38 cellular contexts compared by ENCODE assay signal in the genomic region with DNA sequence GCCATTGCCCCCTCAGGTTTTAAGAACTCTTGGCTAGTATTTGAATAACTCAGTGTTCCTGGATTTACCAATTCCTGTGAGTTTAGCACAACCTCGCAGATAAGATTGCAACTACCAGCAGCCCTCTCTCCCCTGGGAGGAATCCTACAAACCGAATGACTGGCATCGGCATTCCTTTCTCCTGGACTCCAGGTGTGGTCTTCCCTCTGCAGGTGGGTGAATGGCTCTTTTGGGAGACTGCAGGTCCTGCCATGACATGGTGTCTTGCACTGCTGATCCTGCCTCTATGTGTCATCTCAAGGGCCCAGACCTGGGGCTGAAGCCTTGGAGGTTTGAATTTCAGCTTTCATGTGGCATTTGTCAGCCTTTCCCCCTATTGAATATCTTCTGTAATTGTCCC.
"Had no signal": no experiment of that assay in that cellular context is flagged by ENCODE, and none has a peak within 500 bp of the region (broad histone marks: within the 10 kb centered on the region; RNA-seq: fewer than 3 reads in every experiment).

No MANE protein-coding gene starts in this region.

- FAIRE-seq: frontal cortex had no signal

- H3K4me3 ChIP-seq: adrenal gland, breast epithelium, cardiac muscle cell, coronary artery, dorsolateral prefrontal cortex had no signal

- DNase-seq: activated CD4-positive, alpha-beta memory T cell treated with anti-CD3 and anti-CD28 coated beads for 36 hours; activated CD4-positive, alpha-beta T cell treated with anti-CD3 and anti-CD28 coated beads for 36 hours; activated CD4-positive, alpha-beta T cell treated with anti-CD3 and anti-CD28 coated beads, Interleukin-2, amount 10 ng/mL, durations not matched to agents 24 days and 14 days; activated CD4-positive, CD25-positive, alpha-beta regulatory T cell; activated CD4-positive, CD25-positive, alpha-beta regulatory T cell treated with anti-CD3 and anti-CD28 coated beads, Interleukin-2, amount 50 U/mL, for 72 hours; activated CD8-positive, alpha-beta memory T cell treated with anti-CD3 and anti-CD28 coated beads, Interleukin-2, amount 10 ng/mL, durations not matched to agents 7 days and 5 days; activated CD8-positive, alpha-beta memory T cell treated with anti-CD3 and anti-CD28 coated beads, Interleukin-2, amount 50 U/mL, for 4 hours; activated CD8-positive, alpha-beta T cell treated with anti-CD3 and anti-CD28 coated beads, Interleukin-2, amount 10 ng/mL, durations not matched to agents 7 days and 5 days; activated effector memory CD4-positive, alpha-beta T cell treated with anti-CD3 and anti-CD28 coated beads, Interleukin-2, amount 50 U/mL, for 16 hours; activated naive CD4-positive, alpha-beta T cell treated with anti-CD3 and anti-CD28 coated beads for 36 hours; activated naive CD8-positive, alpha-beta T cell treated with anti-CD3 and anti-CD28 coated beads for 36 hours; activated naive CD8-positive, alpha-beta T cell treated with anti-CD3 and anti-CD28 coated beads, Interleukin-2, amount 50 U/mL, for 24 hours; activated T-cell treated with anti-CD3 and anti-CD28 coated beads, Interleukin-2, amount 50 U/mL, for 1 hour; activated T-cell treated with anti-CD3 and anti-CD28 coated beads, Interleukin-2, amount 50 U/mL, for 48 hours; adrenal gland; amygdala; aorta; central memory CD4-positive, alpha-beta T cell; cerebellar nuclear complex; dorsolateral prefrontal cortex; effector memory CD4-positive, alpha-beta T cell; endodermal cell; foreskin fibroblast; T-helper 1 cell; T-helper 17 cell; T1000; WERI-Rb-1 had no signal

- H3K4me1 Mint-ChIP-seq: activated CD4-positive, alpha-beta T cell treated with anti-CD3 and anti-CD28 coated beads for 36 hours; activated CD4-positive, alpha-beta T cell treated with anti-CD3 and anti-CD28 coated beads, Interleukin-2, amount 10 ng/mL, durations not matched to agents 24 days and 14 days; activated CD8-positive, alpha-beta memory T cell treated with anti-CD3 and anti-CD28 coated beads, Interleukin-2, amount 10 ng/mL, durations not matched to agents 7 days and 5 days; activated naive CD4-positive, alpha-beta T cell treated with anti-CD3 and anti-CD28 coated beads, Interleukin-2, amount 50 U/mL, for 24 hours; activated naive CD8-positive, alpha-beta T cell treated with anti-CD3 and anti-CD28 coated beads for 36 hours; activated naive CD8-positive, alpha-beta T cell treated with anti-CD3 and anti-CD28 coated beads, Interleukin-2, amount 50 U/mL, for 24 hours had no signal

- H3K36me3 Mint-ChIP-seq: activated CD4-positive, alpha-beta memory T cell treated with anti-CD3 and anti-CD28 coated beads for 36 hours; activated CD8-positive, alpha-beta memory T cell treated with anti-CD3 and anti-CD28 coated beads, Interleukin-2, amount 10 ng/mL, durations not matched to agents 7 days and 5 days; activated naive CD4-positive, alpha-beta T cell treated with anti-CD3 and anti-CD28 coated beads, Interleukin-2, amount 50 U/mL, for 24 hours; activated naive CD8-positive, alpha-beta T cell treated with anti-CD3 and anti-CD28 coated beads for 36 hours; brain had no signal

- H3K27me3 ChIP-seq: adrenal gland, dorsolateral prefrontal cortex had no signal

- H3K4me3 Mint-ChIP-seq: activated CD4-positive, alpha-beta memory T cell treated with anti-CD3 and anti-CD28 coated beads for 36 hours; activated CD4-positive, alpha-beta T cell treated with anti-CD3 and anti-CD28 coated beads for 36 hours; activated CD4-positive, alpha-beta T cell treated with anti-CD3 and anti-CD28 coated beads, Interleukin-2, amount 10 ng/mL, durations not matched to agents 24 days and 14 days; activated CD8-positive, alpha-beta memory T cell treated with anti-CD3 and anti-CD28 coated beads, Interleukin-2, amount 10 ng/mL, durations not matched to agents 7 days and 5 days; activated CD8-positive, alpha-beta T cell treated with anti-CD3 and anti-CD28 coated beads, Interleukin-2, amount 10 ng/mL, durations not matched to agents 7 days and 5 days; activated naive CD4-positive, alpha-beta T cell treated with anti-CD3 and anti-CD28 coated beads for 36 hours; activated naive CD4-positive, alpha-beta T cell treated with anti-CD3 and anti-CD28 coated beads, Interleukin-2, amount 50 U/mL, for 24 hours; activated naive CD8-positive, alpha-beta T cell treated with anti-CD3 and anti-CD28 coated beads for 36 hours; activated naive CD8-positive, alpha-beta T cell treated with anti-CD3 and anti-CD28 coated beads, Interleukin-2, amount 50 U/mL, for 24 hours; activated T-helper 1 cell treated with anti-CD3 and anti-CD28 coated beads, Interleukin-12 subunit alpha, Interleukin-12 subunit beta, Interleukin-2, Interleukin-4 antibody, amounts not matched to agents 30 ng/mL and 10 ng/mL and 1 ng/mL, durations not matched to agents 14 hours and 24 hours and 36 hours; brain; dendritic cell treated with granulocyte-macrophage colony-stimulating factor and Interleukin-4, amounts not matched to agents 40 ng/mL and 50 ng/mL, for 4 days; endodermal cell; T-helper 17 cell; T-helper 2 cell treated with Interferon-gamma antibody and Interleukin-4, amounts not matched to agents 5 μg/mL and 100 μg/mL, for 36 hours had no signal

- H3K9me3 ChIP-seq: adrenal gland, breast epithelium had no signal

- H3K27me3 Mint-ChIP-seq: brain had no signal

- H3K9me3 Mint-ChIP-seq: activated CD4-positive, alpha-beta memory T cell treated with anti-CD3 and anti-CD28 coated beads for 36 hours; activated CD4-positive, alpha-beta T cell treated with anti-CD3 and anti-CD28 coated beads, Interleukin-2, amount 10 ng/mL, durations not matched to agents 24 days and 14 days; activated naive CD4-positive, alpha-beta T cell treated with anti-CD3 and anti-CD28 coated beads for 36 hours; activated naive CD4-positive, alpha-beta T cell treated with anti-CD3 and anti-CD28 coated beads, Interleukin-2, amount 50 U/mL, for 24 hours; activated naive CD8-positive, alpha-beta T cell treated with anti-CD3 and anti-CD28 coated beads for 36 hours; activated naive CD8-positive, alpha-beta T cell treated with anti-CD3 and anti-CD28 coated beads, Interleukin-2, amount 50 U/mL, for 24 hours; activated T-helper 1 cell treated with anti-CD3 and anti-CD28 coated beads, Interleukin-12 subunit alpha, Interleukin-12 subunit beta, Interleukin-2, Interleukin-4 antibody, amounts not matched to agents 30 ng/mL and 10 ng/mL and 1 ng/mL, durations not matched to agents 14 hours and 24 hours and 36 hours; activated T-helper 2 cell treated with anti-CD3 and anti-CD28 coated beads, Interferon-gamma antibody, Interleukin-2, Interleukin-4, amounts not matched to agents 10 μg/mL and 5 μg/mL and 100 μg/mL, durations not matched to agents 14 hours and 24 hours and 36 hours; brain; dendritic cell treated with granulocyte-macrophage colony-stimulating factor and Interleukin-4, amounts not matched to agents 40 ng/mL and 50 ng/mL, for 4 days; endodermal cell; T-helper 2 cell treated with Interferon-gamma antibody and Interleukin-4, amounts not matched to agents 5 μg/mL and 100 μg/mL, for 36 hours had no signal

- H3K36me3 ChIP-seq: adrenal gland, breast epithelium, cardiac muscle cell, WERI-Rb-1 had no signal

- H3K27ac ChIP-seq: adrenal gland, breast epithelium, cardiac muscle cell, WERI-Rb-1 had no signal

- H3K27ac Mint-ChIP-seq: activated CD4-positive, alpha-beta memory T cell treated with anti-CD3 and anti-CD28 coated beads for 36 hours; activated CD4-positive, alpha-beta T cell treated with anti-CD3 and anti-CD28 coated beads for 36 hours; activated CD4-positive, alpha-beta T cell treated with anti-CD3 and anti-CD28 coated beads, Interleukin-2, amount 10 ng/mL, durations not matched to agents 24 days and 14 days; activated CD8-positive, alpha-beta memory T cell treated with anti-CD3 and anti-CD28 coated beads, Interleukin-2, amount 10 ng/mL, durations not matched to agents 7 days and 5 days; activated CD8-positive, alpha-beta T cell treated with anti-CD3 and anti-CD28 coated beads, Interleukin-2, amount 10 ng/mL, durations not matched to agents 7 days and 5 days; activated naive CD4-positive, alpha-beta T cell treated with anti-CD3 and anti-CD28 coated beads for 36 hours; activated naive CD4-positive, alpha-beta T cell treated with anti-CD3 and anti-CD28 coated beads, Interleukin-2, amount 50 U/mL, for 24 hours; activated naive CD8-positive, alpha-beta T cell treated with anti-CD3 and anti-CD28 coated beads for 36 hours; activated naive CD8-positive, alpha-beta T cell treated with anti-CD3 and anti-CD28 coated beads, Interleukin-2, amount 50 U/mL, for 24 hours; activated T-helper 1 cell treated with anti-CD3 and anti-CD28 coated beads, Interleukin-12 subunit alpha, Interleukin-12 subunit beta, Interleukin-2, Interleukin-4 antibody, amounts not matched to agents 30 ng/mL and 10 ng/mL and 1 ng/mL, durations not matched to agents 14 hours and 24 hours and 36 hours; activated T-helper 2 cell treated with anti-CD3 and anti-CD28 coated beads, Interferon-gamma antibody, Interleukin-2, Interleukin-4, amounts not matched to agents 10 μg/mL and 5 μg/mL and 100 μg/mL, durations not matched to agents 14 hours and 24 hours and 36 hours; dendritic cell treated with granulocyte-macrophage colony-stimulating factor and Interleukin-4, amounts not matched to agents 40 ng/mL and 50 ng/mL, for 4 days; endodermal cell; T-helper 17 cell; T-helper 2 cell treated with Interferon-gamma antibody and Interleukin-4, amounts not matched to agents 5 μg/mL and 100 μg/mL, for 36 hours had no signal

- ATAC-seq: activated CD4-positive, alpha-beta T cell treated with anti-CD3 and anti-CD28 coated beads for 36 hours; activated CD8-positive, alpha-beta memory T cell treated with anti-CD3 and anti-CD28 coated beads, Interleukin-2, amount 10 ng/mL, durations not matched to agents 7 days and 5 days; activated CD8-positive, alpha-beta T cell treated with anti-CD3 and anti-CD28 coated beads, Interleukin-2, amount 10 ng/mL, durations not matched to agents 7 days and 5 days; esophagus mucosa; T-helper 17 cell had no signal

- H3K4me1 ChIP-seq: adrenal gland, breast epithelium had no signal
